Comparison of ENCODE assay signal across 24 cellular contexts in the genomic region with DNA sequence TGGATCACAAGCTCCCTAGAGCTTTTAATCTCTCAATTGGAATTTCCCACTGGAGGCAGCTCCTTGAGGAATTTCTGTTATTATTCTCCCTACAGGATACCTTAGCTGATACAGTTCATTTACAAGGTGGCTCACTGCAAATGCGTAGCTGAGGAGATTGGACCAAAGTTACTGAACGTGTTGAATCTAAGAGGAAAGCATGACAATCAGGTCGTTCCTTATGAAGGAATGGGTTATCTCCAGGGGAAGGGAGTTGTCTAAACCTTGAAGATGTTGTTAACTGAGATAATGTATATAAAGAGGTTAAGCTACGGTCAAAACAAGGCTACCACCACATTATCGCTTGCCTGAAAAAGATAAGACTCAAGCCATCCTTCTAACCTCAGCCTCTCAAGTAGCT.
"Had no signal": no experiment of that assay in that cellular context is flagged by ENCODE, and none has a peak within 500 bp of the region (broad histone marks: within the 10 kb centered on the region; RNA-seq: fewer than 3 reads in every experiment).

No MANE protein-coding gene starts in this region.

- H3K4me3 ChIP-seq: colonic mucosa, coronary artery, dorsolateral prefrontal cortex, esophagus muscularis mucosa, esophagus squamous epithelium, gastrocnemius medialis, gastroesophageal sphincter, heart left ventricle, heart right ventricle had no signal

- H3K27ac Mint-ChIP-seq: dendritic cell treated with granulocyte-macrophage colony-stimulating factor and Interleukin-4, amounts not matched to agents 40 ng/mL and 50 ng/mL, for 4 days; effector memory CD8-positive, alpha-beta T cell; endodermal cell had no signal

- H3K27ac ChIP-seq: colonic mucosa, coronary artery, dorsolateral prefrontal cortex, epithelial cell of prostate, esophagus muscularis mucosa, esophagus squamous epithelium, foreskin keratinocyte, gastrocnemius medialis, gastroesophageal sphincter, heart left ventricle, heart right ventricle had no signal

- H3K4me3 Mint-ChIP-seq: dendritic cell treated with granulocyte-macrophage colony-stimulating factor and Interleukin-4, amounts not matched to agents 40 ng/mL and 50 ng/mL, for 4 days; effector memory CD8-positive, alpha-beta T cell; endodermal cell had no signal

- H3K9me3 Mint-ChIP-seq: dendritic cell treated with granulocyte-macrophage colony-stimulating factor and Interleukin-4, amounts not matched to agents 40 ng/mL and 50 ng/mL, for 4 days; effector memory CD8-positive, alpha-beta T cell; endodermal cell had no signal

- H3K27me3 ChIP-seq: colonic mucosa, dorsolateral prefrontal cortex, esophagus muscularis mucosa, esophagus squamous epithelium, foreskin keratinocyte, gastrocnemius medialis, gastroesophageal sphincter, heart left ventricle had no signal

- DNase-seq: colonic mucosa; cortex of kidney; dermis blood vessel endothelial cell; dorsolateral prefrontal cortex; effector CD4-positive, alpha-beta T cell; effector CD8-positive, alpha-beta T cell; effector memory CD4-positive, alpha-beta T cell; effector memory CD8-positive, alpha-beta T cell; endodermal cell; erythroblast; esophagus squamous epithelium; foreskin fibroblast; foreskin keratinocyte; foreskin melanocyte; gastrocnemius medialis; glutamatergic neuron; head of caudate nucleus; heart left ventricle; heart right ventricle had no signal

- H3K9me3 ChIP-seq: colonic mucosa, esophagus muscularis mucosa, esophagus squamous epithelium, gastrocnemius medialis, gastroesophageal sphincter, heart left ventricle, heart right ventricle had no signal

- H3K27me3 Mint-ChIP-seq: effector memory CD8-positive, alpha-beta T cell had no signal

- H3K36me3 ChIP-seq: colonic mucosa, esophagus muscularis mucosa, esophagus squamous epithelium, gastrocnemius medialis, gastroesophageal sphincter, heart left ventricle, heart right ventricle had no signal

- H3K4me1 ChIP-seq: colonic mucosa, esophagus muscularis mucosa, esophagus squamous epithelium, foreskin keratinocyte, gastrocnemius medialis, gastroesophageal sphincter, heart left ventricle, heart right ventricle had no signal
